In the genomic region with DNA sequence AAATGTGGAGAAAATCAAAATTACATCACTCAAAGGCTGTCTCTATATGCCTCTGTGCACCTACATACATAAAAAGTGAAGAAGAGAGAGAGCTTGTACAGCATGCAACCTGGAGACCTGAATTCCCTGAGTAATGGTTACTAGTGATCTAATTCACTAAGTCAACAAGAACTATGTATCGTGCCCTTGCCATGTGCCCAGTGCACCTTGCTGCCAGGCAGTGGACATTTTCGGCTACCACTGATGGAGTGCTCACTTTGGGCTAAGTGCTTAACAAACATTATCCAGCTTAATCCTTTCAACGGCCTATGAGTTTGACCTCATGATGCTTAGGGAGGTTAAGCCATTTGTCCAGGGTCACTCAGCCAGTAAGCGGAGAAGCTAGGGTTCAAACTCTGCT, we compare ENCODE assay signal across 17 cellular contexts.
DNase-seq lines count a peak whose midpoint lies in the region; ATAC-seq, FAIRE-seq and TF ChIP-seq lines count a peak whose summit lies in the region.
"Had no signal": no experiment of that assay in that cellular context is flagged by ENCODE, and none has a peak within 500 bp of the region (broad histone marks: within the 10 kb centered on the region; RNA-seq: fewer than 3 reads in every experiment).

No MANE protein-coding gene starts in this region.

- H3K4me1 ChIP-seq in neural progenitor cell, result peaks cover 37% of the 10 kb centered on the region
- no peaks in the 10 kb centered on the region for H3K4me1 ChIP-seq in small intestine (ENCODE audit: control insufficient read depth in 2 of 2, insufficient read depth in 1 of 2, low read depth in 1 of 2, low read length in 1 of 2)
- H3K4me1 ChIP-seq: A549; BLaER1 treated with 17β-estradiol and CSF1 and Interleukin-3, amounts not matched to agents 10 nM and 100 nM; SJSA1 had no signal

- H3K9me3 ChIP-seq in WERI-Rb-1 (ENCODE audit: severe bottlenecking) (no peaks in the 10 kb centered on the region), neural progenitor cell (ENCODE audit: low read depth) (no peaks in the 10 kb centered on the region), small intestine (ENCODE audit: control insufficient read depth, low read depth) (no peaks in the 10 kb centered on the region)
- H3K9me3 ChIP-seq: A549; BLaER1 treated with 17β-estradiol and CSF1 and Interleukin-3, amounts not matched to agents 10 nM and 100 nM; SJSA1 had no signal

- H3K36me3 ChIP-seq in WERI-Rb-1, result no peaks in the 10 kb centered on the region
- no peaks in the 10 kb centered on the region for H3K36me3 ChIP-seq in neural progenitor cell
- no peaks in the 10 kb centered on the region for H3K36me3 ChIP-seq in small intestine (ENCODE audit: control insufficient read depth in 2 of 2, insufficient read depth in 2 of 2, low read length in 2 of 2)
- H3K36me3 ChIP-seq: BLaER1 treated with 17β-estradiol and CSF1 and Interleukin-3, amounts not matched to agents 10 nM and 100 nM; SJSA1 had no signal

- no peaks in the 10 kb centered on the region for H3K79me2 ChIP-seq in neural progenitor cell (ENCODE audit: low read depth)

- no peak overlapping the region for H3K4me3 ChIP-seq in WERI-Rb-1 (ENCODE audit: low read depth, low read length)
- no peak overlapping the region for H3K4me3 ChIP-seq in neural progenitor cell
- H3K4me3 ChIP-seq in small intestine (ENCODE audit: low read depth in 1 of 2, low read length in 2 of 2), result no peak overlapping the region
- H3K4me3 ChIP-seq: A549; BLaER1 treated with 17β-estradiol and CSF1 and Interleukin-3, amounts not matched to agents 10 nM and 100 nM; K562; SJSA1 had no signal

- TF ChIP-seq CTCF in WERI-Rb-1 (IDR thresholded peaks at IDR 0.05; ENCODE audit: low read depth, low read length), result no peak
- TF ChIP-seq CTCF in neural progenitor cell (IDR thresholded peaks at IDR 0.05), result no peak

- peaks cover 17% of the 10 kb centered on the region for H3K27me3 Mint-ChIP-seq in neural progenitor cell (ENCODE audit: insufficient read depth, low read depth)
- H3K27me3 Mint-ChIP-seq in activated T-cell treated with anti-CD3 and anti-CD28 coated beads, Interleukin-2, amount 50 U/mL, for 72 hours (ENCODE audit: low read depth), result peaks cover 15% of the 10 kb centered on the region

- H3F3A ChIP-seq in neural progenitor cell (ENCODE audit: low read depth), result peaks cover 10% of the 10 kb centered on the region

- peak; percentile 23 for DNase-seq in NCI-H2227 (lab: John Stamatoyannopoulos, UW; ENCODE audit: unreplicated experiment)
- no peak for DNase-seq in NCI-H2227 treated with DMSO at 0.1 percent for 48 hours (lab: John Stamatoyannopoulos, UW)
- peak; percentile 94 for DNase-seq in NCI-H69 (lab: John Stamatoyannopoulos, UW)
- DNase-seq in WERI-Rb-1, result peak; percentile 29
- peak; percentile 40 for DNase-seq in neural progenitor cell (ENCODE audit: low spot score)
- DNase-seq in small intestine, result no peak
- DNase-seq in activated CD4-positive, alpha-beta T cell treated with anti-CD3 and anti-CD28 coated beads, Interleukin-2, amount 50 U/mL, for 4 hours, result no peak
- DNase-seq in activated T-cell treated with anti-CD3 and anti-CD28 coated beads, Interleukin-2, amount 50 U/mL, for 72 hours, result no peak
- DNase-seq: CD8-positive, alpha-beta memory T cell; H9; NCI-H2107; OCI-M1 had no signal

- peaks cover 20% of the 10 kb centered on the region for H3K4me1 Mint-ChIP-seq in neural progenitor cell
- no peaks in the 10 kb centered on the region for H3K4me1 Mint-ChIP-seq in activated T-cell treated with anti-CD3 and anti-CD28 coated beads, Interleukin-2, amount 50 U/mL, for 72 hours (ENCODE audit: low read depth)
- H3K4me1 Mint-ChIP-seq: CD8-positive, alpha-beta memory T cell had no signal

- no peaks in the 10 kb centered on the region for H3K27me3 ChIP-seq in WERI-Rb-1 (ENCODE audit: insufficient read depth, low read depth, severe bottlenecking)
- no peaks in the 10 kb centered on the region for H3K27me3 ChIP-seq in neural progenitor cell
- H3K27me3 ChIP-seq in small intestine (ENCODE audit: control insufficient read depth in 2 of 2, insufficient read depth in 2 of 2, low read length in 2 of 2), result no peaks in the 10 kb centered on the region
- H3K27me3 ChIP-seq: BLaER1 treated with 17β-estradiol and CSF1 and Interleukin-3, amounts not matched to agents 10 nM and 100 nM; SJSA1 had no signal

- H3K27ac ChIP-seq in WERI-Rb-1, result no peak overlapping the region
- no peak overlapping the region for H3K27ac ChIP-seq in neural progenitor cell
- no peak overlapping the region for H3K27ac ChIP-seq in small intestine (ENCODE audit: low read depth in 1 of 2, low read length in 1 of 2)
- H3K27ac ChIP-seq: A549; BLaER1 treated with 17β-estradiol and CSF1 and Interleukin-3, amounts not matched to agents 10 nM and 100 nM; RWPE1; SJSA1 had no signal

- no peak for FAIRE-seq in small intestine (lab: Jason Lieb, UNC)
- FAIRE-seq: A549, K562 had no signal

- 51 to 68% (median 63%) methylated on average over 4 of the region's 4 CpGs for WGBS in small intestine, 3 donors

- no peaks in the 10 kb centered on the region for H3K36me3 Mint-ChIP-seq in neural progenitor cell
- H3K36me3 Mint-ChIP-seq in activated T-cell treated with anti-CD3 and anti-CD28 coated beads, Interleukin-2, amount 50 U/mL, for 72 hours (ENCODE audit: insufficient read depth in 2 of 2), result no peaks in the 10 kb centered on the region
- H3K36me3 Mint-ChIP-seq: CD8-positive, alpha-beta memory T cell had no signal

- peak overlapping the region; percentile 27 for H3K4me2 ChIP-seq in neural progenitor cell
- H3K4me2 ChIP-seq: A549; BLaER1 treated with 17β-estradiol and CSF1 and Interleukin-3, amounts not matched to agents 10 nM and 100 nM had no signal

- no peak overlapping the region for H3K4me3 Mint-ChIP-seq in neural progenitor cell
- H3K4me3 Mint-ChIP-seq in activated T-cell treated with anti-CD3 and anti-CD28 coated beads, Interleukin-2, amount 50 U/mL, for 72 hours, result no peak overlapping the region
- H3K4me3 Mint-ChIP-seq: CD8-positive, alpha-beta memory T cell; H9 had no signal

- H3K9me3 Mint-ChIP-seq in neural progenitor cell, result no peaks in the 10 kb centered on the region
- H3K9me3 Mint-ChIP-seq in activated T-cell treated with anti-CD3 and anti-CD28 coated beads, Interleukin-2, amount 50 U/mL, for 72 hours, result no peaks in the 10 kb centered on the region
- H3K9me3 Mint-ChIP-seq: CD8-positive, alpha-beta memory T cell; H9 had no signal

- no peak for ATAC-seq in activated T-cell treated with anti-CD3 and anti-CD28 coated beads, Interleukin-2, amount 50 U/mL, for 72 hours (replicated peaks in 1 of 2)
- ATAC-seq: A549, K562 had no signal

- H3K9ac ChIP-seq in neural progenitor cell, result no peak overlapping the region
- H3K9ac ChIP-seq: BLaER1 treated with 17β-estradiol and CSF1 and Interleukin-3, amounts not matched to agents 10 nM and 100 nM had no signal

- no peaks in the 10 kb centered on the region for H4K20me1 ChIP-seq in neural progenitor cell (ENCODE audit: low read depth)
- H4K20me1 ChIP-seq: BLaER1 treated with 17β-estradiol and CSF1 and Interleukin-3, amounts not matched to agents 10 nM and 100 nM had no signal

- no peak overlapping the region for H3K27ac Mint-ChIP-seq in neural progenitor cell
- no peak overlapping the region for H3K27ac Mint-ChIP-seq in activated T-cell treated with anti-CD3 and anti-CD28 coated beads, Interleukin-2, amount 50 U/mL, for 72 hours
- H3K27ac Mint-ChIP-seq: H9 had no signal

- no peak overlapping the region for H2AFZ ChIP-seq in neural progenitor cell (replicated peaks)

Comparison
In these comparisons a context has a peak if more than half of its experiments do, and no peak if none do; other contexts are left out.
1. DNase-seq: peak in NCI-H2227 (single experiment), NCI-H69 (single experiment), WERI-Rb-1 (single experiment) and neural progenitor cell (single experiment); none in NCI-H2227 treated with DMSO at 0.1 percent for 48 hours (single experiment), small intestine (single experiment), activated CD4-positive, alpha-beta T cell treated with anti-CD3 and anti-CD28 coated beads, Interleukin-2, amount 50 U/mL, for 4 hours (0 of 2) and activated T-cell treated with anti-CD3 and anti-CD28 coated beads, Interleukin-2, amount 50 U/mL, for 72 hours (0 of 2).